ENCODE assay signal across 13 cellular contexts in genomic region chr2:112803691-112804521, GRCh38. TPM values are rescaled to one million over a fixed set of nuclear protein-coding genes. Genes with fewer than 3 reads are reported as not detected.
DNase-seq lines count a peak whose midpoint lies in the region; ATAC-seq, FAIRE-seq and TF ChIP-seq lines count a peak whose summit lies in the region.
"Had no signal": no experiment of that assay in that cellular context is flagged by ENCODE, and none has a peak within 500 bp of the region (broad histone marks: within the 10 kb centered on the region; RNA-seq: fewer than 3 reads in every experiment).

No MANE protein-coding gene starts in this region.

- H2AFZ ChIP-seq in K562 (ENCODE audit: low read depth, low read length): peak overlapping the region; percentile 15

- H3K79me2 ChIP-seq in K562 (ENCODE audit: control insufficient read depth, insufficient read depth, low read length): no peaks in the 10 kb centered on the region

- H3K36me3 ChIP-seq in K562 (ENCODE audit: control insufficient read depth, insufficient read depth, low read length): no peaks in the 10 kb centered on the region
- H3K36me3 ChIP-seq: right lobe of liver had no signal

- TF ChIP-seq RAD21 in K562 (CRISPR knock-in tag; conservative IDR thresholded peaks at IDR 0.05 in 1 of 2, IDR thresholded peaks at IDR 0.05 in 1 of 2): no peak

- 26% methylated on average over 5 of the region's 5 CpGs for WGBS in K562 (ENCODE audit: insufficient coverage, low coverage, missing lambda C conversion rate)

- no peak overlapping the region for H3K4me3 ChIP-seq in K562
- H3K4me3 ChIP-seq: coronary artery, right lobe of liver had no signal

- no peak overlapping the region for H3K9ac ChIP-seq in K562 (ENCODE audit: insufficient read depth in 1 of 2, low read depth in 2 of 2, low read length in 2 of 2)

- peaks cover 38% of the 10 kb centered on the region for H3K4me1 Mint-ChIP-seq in activated T-cell treated with anti-CD3 and anti-CD28 coated beads, Interleukin-2, amount 50 U/mL, for 24 hours (ENCODE audit: low read depth)
- H3K4me1 Mint-ChIP-seq in stimulated activated memory B cell treated with anti-CD40 and anti-IgM and Interleukin-4, amounts not matched to agents 10 μg/mL and 1 μg/mL and 100 μg/mL, for 72 hours: peaks cover 49% of the 10 kb centered on the region

- no peaks in the 10 kb centered on the region for H3K9me1 ChIP-seq in K562 (ENCODE audit: control insufficient read depth, insufficient read depth, low read length)

- H3K36me3 Mint-ChIP-seq in activated T-cell treated with anti-CD3 and anti-CD28 coated beads, Interleukin-2, amount 50 U/mL, for 24 hours (ENCODE audit: low read depth): no peaks in the 10 kb centered on the region
- peaks cover 29% of the 10 kb centered on the region for H3K36me3 Mint-ChIP-seq in stimulated activated memory B cell treated with anti-CD40 and anti-IgM and Interleukin-4, amounts not matched to agents 10 μg/mL and 1 μg/mL and 100 μg/mL, for 72 hours

- peak overlapping the region; percentile 83 for H3K27ac Mint-ChIP-seq in activated T-cell treated with anti-CD3 and anti-CD28 coated beads, Interleukin-2, amount 50 U/mL, for 24 hours
- peak overlapping the region; percentile 69 for H3K27ac Mint-ChIP-seq in stimulated activated memory B cell treated with anti-CD40 and anti-IgM and Interleukin-4, amounts not matched to agents 10 μg/mL and 1 μg/mL and 100 μg/mL, for 72 hours

- peaks cover 12% of the 10 kb centered on the region for H3K9me3 Mint-ChIP-seq in activated T-cell treated with anti-CD3 and anti-CD28 coated beads, Interleukin-2, amount 50 U/mL, for 24 hours
- H3K9me3 Mint-ChIP-seq in stimulated activated memory B cell treated with anti-CD40 and anti-IgM and Interleukin-4, amounts not matched to agents 10 μg/mL and 1 μg/mL and 100 μg/mL, for 72 hours: peaks cover 15% of the 10 kb centered on the region

- POLR2A ChIA-PET in K562 (lab: Yijun Ruan, JAX): interaction anchor here (2.3 kb wide), 1 partner anchor 11 kb away, joined by 7 read pairs; no protein-coding TSS in a partner anchor

- no peak overlapping the region for H3K27ac ChIP-seq in K562 (ENCODE audit: extremely low read depth, low read depth, low read length)
- no peak overlapping the region for H3K27ac ChIP-seq in caudate nucleus (ENCODE audit: low read depth, low read length)
- H3K27ac ChIP-seq: coronary artery, right lobe of liver had no signal

- no TSS peak for BruUV-seq in K562 (replicated peaks; lab: Mats Ljungman, UMichigan)

- in situ Hi-C loops in K562 (cut with MboI): no loop called here

- peaks cover 0 to 7% of the 10 kb centered on the region in 2 experiments; a peak in 2 of 5 replicates for H3K4me1 ChIP-seq in K562 (replicated peaks in 1 of 2; ENCODE audit: control insufficient read depth in 2 of 2, insufficient read depth in 2 of 2, low read length in 2 of 2)

- ATAC-seq in K562 (peak; percentile 70), GM19324 (IDR thresholded peaks at IDR 0.05; ENCODE audit: low FRiP score, unreplicated experiment) (no peak), GM18861 (IDR thresholded peaks at IDR 0.05; ENCODE audit: unreplicated experiment) (no peak)
- ATAC-seq in stimulated activated memory B cell treated with anti-CD40 and anti-IgM and Interleukin-4, amounts not matched to agents 10 μg/mL and 1 μg/mL and 100 μg/mL, for 72 hours: peak; percentile 57

- no peak for TF ChIP-seq EP300 in K562 (IDR thresholded peaks at IDR 0.05; ENCODE audit: low read length)

- no peak for FAIRE-seq in HTR-8/SVneo (lab: Jason Lieb, UNC)
- FAIRE-seq in K562 (lab: Jason Lieb, UNC): peak; percentile 70

- intact Hi-C loops in K562 (cut with micrococcal nuclease): no loop called here

- CTCF ChIA-PET in K562 (lab: Yijun Ruan, JAX; ENCODE audit: low intra/inter-chr PET ratio): no interaction called here

- TF ChIP-seq POLR2A in K562 (conservative IDR thresholded peaks at IDR 0.05): no peak

- H4K20me1 ChIP-seq in K562 (replicated peaks; ENCODE audit: control insufficient read depth, insufficient read depth, low read length): no peaks in the 10 kb centered on the region

- H3K4me2 ChIP-seq in K562 (ENCODE audit: insufficient read depth, low read length): no peak overlapping the region; the same call in 1 of the 2 replicates

- no peaks in the 10 kb centered on the region for H3K9me3 ChIP-seq in K562 (replicated peaks; ENCODE audit: control insufficient read depth, insufficient read depth, low read depth, low read length)
- H3K9me3 ChIP-seq: right lobe of liver had no signal

- no peak for DNase-seq in activated T-cell treated with anti-CD3 and anti-CD28 coated beads, Interleukin-2, amount 50 U/mL, for 24 hours
- no peak for DNase-seq in activated T-cell treated with anti-CD3 and anti-CD28 coated beads, Interleukin-2, amount 50 U/mL, for 1 hour
- DNase-seq in HTR-8/SVneo (ENCODE audit: insufficient read length, low spot score): peak; percentile 44
- DNase-seq in K562 (ENCODE audit: extremely low read depth in 1 of 4, low spot score in 3 of 4): peak in 3 of 4 experiments; percentile 31 to 52 (median 43)
- no peak for DNase-seq in caudate nucleus (lab: John Stamatoyannopoulos, UW)
- DNase-seq: AML-193, NCI-H510A, right lobe of liver had no signal

- H3K4me3 Mint-ChIP-seq in activated T-cell treated with anti-CD3 and anti-CD28 coated beads, Interleukin-2, amount 50 U/mL, for 24 hours: no peak overlapping the region
- no peak overlapping the region for H3K4me3 Mint-ChIP-seq in stimulated activated memory B cell treated with anti-CD40 and anti-IgM and Interleukin-4, amounts not matched to agents 10 μg/mL and 1 μg/mL and 100 μg/mL, for 72 hours

- H3K27me3 Mint-ChIP-seq in activated T-cell treated with anti-CD3 and anti-CD28 coated beads, Interleukin-2, amount 50 U/mL, for 24 hours: no peaks in the 10 kb centered on the region
- no peaks in the 10 kb centered on the region for H3K27me3 Mint-ChIP-seq in stimulated activated memory B cell treated with anti-CD40 and anti-IgM and Interleukin-4, amounts not matched to agents 10 μg/mL and 1 μg/mL and 100 μg/mL, for 72 hours

- no peaks in the 10 kb centered on the region for H3K27me3 ChIP-seq in K562 (ENCODE audit: control insufficient read depth in 2 of 2, insufficient read depth in 2 of 2, low read length in 2 of 2)
- H3K27me3 ChIP-seq: right lobe of liver had no signal

- no peak for TF ChIP-seq CTCF in K562 (IDR thresholded peaks at IDR 0.05 in 2 of 3, conservative IDR thresholded peaks at IDR 0.05 in 1 of 3; ENCODE audit: insufficient read depth in 2 of 3, low read depth in 1 of 3, low read length in 3 of 3)

RNA-seq across cellular contexts. Expression of gene IL1A, which starts 19.6 kb away (rescaled TPM):
- 0.32 TPM in 1 of 2 replicates, not detected in the other for total RNA-seq in K562 (2011; cell fraction: chromatin; rRNA removed; ENCODE audit: low replicate concordance)
- total RNA-seq in K562 (2011; cell fraction: nucleolus; rRNA removed): not detected in 2 replicates
- total RNA-seq in K562 (2011; cell fraction: nucleoplasm; rRNA removed): 0.46 TPM in 1 of 2 replicates, not detected in the other
- total RNA-seq in K562 (2014; rRNA removed) (0.14 TPM in 1 of 2 replicates, not detected in the other), K562 (2014; rRNA removed; fragmentation: Illumina TruSeq; extraction: Trizol) (0.15 and 0.19 TPM in 2 replicates), K562 (2015; rRNA removed; fragmentation: Illumina TruSeq; extraction: Trizol) (0.08 TPM in 1 of 2 replicates, not detected in the other), K562 (2021) (0.09 TPM in 1 of 2 replicates, not detected in the other)
- polyA plus RNA-seq in K562 (2011; rRNA removed) (0.07 and 0.09 TPM in 2 replicates), K562 (2014; fragmentation: Illumina TruSeq; extraction: Trizol) (0.08 and 0.15 TPM in 2 replicates), K562 (2014; fragmentation: Nextera tagmentation; extraction: Ambion mirVana) (under 1 TPM in 1 of 2 experiments, not detected in 1; 0.27 TPM), K562 (2014; rRNA removed) (0.03 TPM in 1 of 2 replicates, not detected in the other)
- 0.09 TPM in 1 of 2 replicates, not detected in the other for polyA plus RNA-seq in K562 (2011; cell fraction: cytosol; rRNA removed)
- 0.11 and 0.13 TPM in 2 replicates for polyA plus RNA-seq in K562 (2011; cell fraction: nucleus; rRNA removed)
- polyA plus RNA-seq in K562 (2012): 0.30 and 1.4 TPM in 2 replicates
- 0.07 TPM in 1 of 2 replicates, not detected in the other for polyA minus RNA-seq in K562 (2011; rRNA and poly(A)+ RNA removed)
- polyA minus RNA-seq in K562 (2011; cell fraction: cytosol; rRNA and poly(A)+ RNA removed): not detected in 2 replicates
- not detected in 2 replicates for polyA minus RNA-seq in K562 (2011; cell fraction: nucleus; rRNA and poly(A)+ RNA removed)
- total RNA-seq: right lobe of liver, subcutaneous adipose tissue had no signal

RNA-seq across cellular contexts. Expression of gene IL1B, which starts 32.7 kb away (rescaled TPM):
- total RNA-seq in K562 (2011; cell fraction: chromatin; rRNA removed; ENCODE audit: low replicate concordance): not detected in 2 replicates
- total RNA-seq in K562 (2011; cell fraction: nucleolus; rRNA removed): not detected in 2 replicates
- total RNA-seq in K562 (2011; cell fraction: nucleoplasm; rRNA removed): not detected in 2 replicates
- not detected in 2 replicates for total RNA-seq in K562 (2014; rRNA removed)
- total RNA-seq in K562 (2014; rRNA removed; fragmentation: Illumina TruSeq; extraction: Trizol): not detected in 2 replicates
- 0.29 TPM in 1 of 2 replicates, not detected in the other for total RNA-seq in K562 (2015; rRNA removed; fragmentation: Illumina TruSeq; extraction: Trizol)
- not detected in 2 replicates for total RNA-seq in K562 (2021)
- polyA plus RNA-seq in K562 (2011; rRNA removed): 0.09 TPM in 1 of 2 replicates, not detected in the other
- polyA plus RNA-seq in K562 (2011; cell fraction: cytosol; rRNA removed): not detected in 2 replicates
- polyA plus RNA-seq in K562 (2011; cell fraction: nucleus; rRNA removed): not detected in 2 replicates
- polyA plus RNA-seq in K562 (2012): 0.06 and 0.13 TPM in 2 replicates
- not detected in 2 replicates for polyA plus RNA-seq in K562 (2014; fragmentation: Illumina TruSeq; extraction: Trizol)
- not detected for polyA plus RNA-seq in K562 (2014; fragmentation: Nextera tagmentation; extraction: Ambion mirVana)
- polyA plus RNA-seq in K562 (2014; rRNA removed): not detected in 2 replicates
- polyA minus RNA-seq in K562 (2011; rRNA and poly(A)+ RNA removed): not detected in 2 replicates
- polyA minus RNA-seq in K562 (2011; cell fraction: cytosol; rRNA and poly(A)+ RNA removed): not detected in 2 replicates
- polyA minus RNA-seq in K562 (2011; cell fraction: nucleus; rRNA and poly(A)+ RNA removed): not detected in 2 replicates

RNA-seq across cellular contexts. Expression of gene CKAP2L, which starts 39.5 kb away (rescaled TPM):
- 12.0 and 31.2 TPM in 2 replicates for total RNA-seq in K562 (2011; cell fraction: chromatin; rRNA removed; ENCODE audit: low replicate concordance)
- 9.5 and 10.3 TPM in 2 replicates for total RNA-seq in K562 (2011; cell fraction: nucleolus; rRNA removed)
- total RNA-seq in K562 (2011; cell fraction: nucleoplasm; rRNA removed): 20.5 and 28.5 TPM in 2 replicates
- total RNA-seq in K562 (2014; rRNA removed) (10.4 and 12.3 TPM in 2 replicates), K562 (2014; rRNA removed; fragmentation: Illumina TruSeq; extraction: Trizol) (14.2 and 16.9 TPM in 2 replicates), K562 (2015; rRNA removed; fragmentation: Illumina TruSeq; extraction: Trizol) (11.5 and 12.1 TPM in 2 replicates), K562 (2021) (17.6 and 18.6 TPM in 2 replicates)
- polyA plus RNA-seq in K562 (2011; rRNA removed) (15.8 and 18.5 TPM in 2 replicates), K562 (2014; fragmentation: Illumina TruSeq; extraction: Trizol) (20.3 and 21.9 TPM in 2 replicates), K562 (2014; fragmentation: Nextera tagmentation; extraction: Ambion mirVana) (10 to 100 TPM; 14.1 to 14.9 TPM), K562 (2014; rRNA removed) (10.9 and 13.2 TPM in 2 replicates)
- 2.9 and 6.0 TPM in 2 replicates for polyA plus RNA-seq in K562 (2011; cell fraction: cytosol; rRNA removed)
- polyA plus RNA-seq in K562 (2011; cell fraction: nucleus; rRNA removed): 7.2 and 9.8 TPM in 2 replicates
- polyA plus RNA-seq in K562 (2012): 12.2 and 19.9 TPM in 2 replicates
- polyA minus RNA-seq in K562 (2011; rRNA and poly(A)+ RNA removed): 21.9 and 31.4 TPM in 2 replicates
- polyA minus RNA-seq in K562 (2011; cell fraction: cytosol; rRNA and poly(A)+ RNA removed): 4.9 and 6.4 TPM in 2 replicates
- polyA minus RNA-seq in K562 (2011; cell fraction: nucleus; rRNA and poly(A)+ RNA removed): 12.3 and 21.2 TPM in 2 replicates

Comparison
In these comparisons a context has a peak if more than half of its experiments do, and no peak if none do; other contexts are left out.
1. DNase-seq: peak in HTR-8/SVneo (single experiment) and K562 (3 of 4); none in activated T-cell treated with anti-CD3 and anti-CD28 coated beads, Interleukin-2, amount 50 U/mL, for 24 hours (single experiment), activated T-cell treated with anti-CD3 and anti-CD28 coated beads, Interleukin-2, amount 50 U/mL, for 1 hour (single experiment) and caudate nucleus (0 of 61).
2. ATAC-seq: peak in K562 (single experiment) and stimulated activated memory B cell treated with anti-CD40 and anti-IgM and Interleukin-4, amounts not matched to agents 10 μg/mL and 1 μg/mL and 100 μg/mL, for 72 hours (single experiment); none in GM19324 (single experiment) and GM18861 (single experiment).